9 cellular contexts compared by ENCODE assay signal in genomic region chr4:158667651-158668198, GRCh38. TPM values are rescaled to one million over a fixed set of nuclear protein-coding genes. Genes with fewer than 3 reads are reported as not detected.
DNase-seq lines count a peak whose midpoint lies in the region; ATAC-seq and TF ChIP-seq lines count a peak whose summit lies in the region.
"Had no signal": no experiment of that assay in that cellular context is flagged by ENCODE, and none has a peak within 500 bp of the region (broad histone marks: within the 10 kb centered on the region; RNA-seq: fewer than 3 reads in every experiment).

No MANE protein-coding gene starts in this region.

- no peak overlapping the region for H3K27ac ChIP-seq in thyroid gland

- no peaks in the 10 kb centered on the region for H3K9me3 Mint-ChIP-seq in T-helper 2 cell treated with Interferon-gamma antibody and Interleukin-4, amounts not matched to agents 5 μg/mL and 100 μg/mL, for 36 hours
- H3K9me3 Mint-ChIP-seq: dendritic cell treated with granulocyte-macrophage colony-stimulating factor and Interleukin-4, amounts not matched to agents 40 ng/mL and 50 ng/mL, for 4 days had no signal

- peaks cover 15% of the 10 kb centered on the region for H3K4me1 Mint-ChIP-seq in T-helper 2 cell treated with Interferon-gamma antibody and Interleukin-4, amounts not matched to agents 5 μg/mL and 100 μg/mL, for 36 hours (ENCODE audit: low read depth)

- no peak for ATAC-seq in GM18517 (IDR thresholded peaks at IDR 0.05; ENCODE audit: unreplicated experiment)
- ATAC-seq in GM19328 (IDR thresholded peaks at IDR 0.05; ENCODE audit: unreplicated experiment) = no peak

- peaks cover 6% of the 10 kb centered on the region in 2 donors for H3K4me1 ChIP-seq in thyroid gland

- H3K27ac Mint-ChIP-seq in T-helper 2 cell treated with Interferon-gamma antibody and Interleukin-4, amounts not matched to agents 5 μg/mL and 100 μg/mL, for 36 hours = no peak overlapping the region
- H3K27ac Mint-ChIP-seq: dendritic cell treated with granulocyte-macrophage colony-stimulating factor and Interleukin-4, amounts not matched to agents 40 ng/mL and 50 ng/mL, for 4 days had no signal

- H3K4me3 ChIP-seq in H7 (ENCODE audit: insufficient read depth, low read depth, low read length) (no peak overlapping the region), fibroblast of the aortic adventitia (ENCODE audit: low read depth, low read length) (no peak overlapping the region), thyroid gland (replicated peaks in 1 of 3) (no peak overlapping the region)

- peaks cover 29% of the 10 kb centered on the region for H3K36me3 Mint-ChIP-seq in T-helper 2 cell treated with Interferon-gamma antibody and Interleukin-4, amounts not matched to agents 5 μg/mL and 100 μg/mL, for 36 hours (ENCODE audit: low read depth)

- 84 to 87% methylated on average over 3 of the region's 3 CpGs for WGBS in thyroid gland, 2 donors

- TF ChIP-seq CTCF in fibroblast of the aortic adventitia (IDR thresholded peaks at IDR 0.05; ENCODE audit: insufficient read depth, low read length) (peak; percentile 51), thyroid gland (IDR thresholded peaks at IDR 0.05) (peak in 4 of 6 experiments; percentile 19 to 36 (median 26))

- DNase-seq in AML-193 (lab: John Stamatoyannopoulos, UW) = peak; percentile 67 to 72
- peak; percentile 68 for DNase-seq in H7
- peak; percentile 6 for DNase-seq in T-helper 2 cell treated with Interferon-gamma antibody and Interleukin-4, amounts not matched to agents 5 μg/mL and 100 μg/mL, for 36 hours (ENCODE audit: low spot score)
- DNase-seq in fibroblast of the aortic adventitia (ENCODE audit: low read depth) = peak; percentile 7
- no peak for DNase-seq in thyroid gland
- DNase-seq in NCI-H2107 treated with DMSO at 0.1 percent for 48 hours (lab: John Stamatoyannopoulos, UW; ENCODE audit: unreplicated experiment) = no peak

- no peak for TF ChIP-seq POLR2A in thyroid gland (IDR thresholded peaks at IDR 0.05)

- H3K36me3 ChIP-seq in H7 (replicated peaks; ENCODE audit: control insufficient read depth, insufficient read depth, low read length) = peaks cover 1% of the 10 kb centered on the region; the same call in 1 of the 2 replicates
- H3K36me3 ChIP-seq in thyroid gland = no peaks in the 10 kb centered on the region

- H3K4me3 Mint-ChIP-seq in T-helper 2 cell treated with Interferon-gamma antibody and Interleukin-4, amounts not matched to agents 5 μg/mL and 100 μg/mL, for 36 hours = no peak overlapping the region
- H3K4me3 Mint-ChIP-seq: dendritic cell treated with granulocyte-macrophage colony-stimulating factor and Interleukin-4, amounts not matched to agents 40 ng/mL and 50 ng/mL, for 4 days had no signal

- no peaks in the 10 kb centered on the region for H3K27me3 ChIP-seq in H7 (ENCODE audit: control insufficient read depth, insufficient read depth, low read length)
- H3K27me3 ChIP-seq in thyroid gland = no peaks in the 10 kb centered on the region

- no peaks in the 10 kb centered on the region for H3K27me3 Mint-ChIP-seq in T-helper 2 cell treated with Interferon-gamma antibody and Interleukin-4, amounts not matched to agents 5 μg/mL and 100 μg/mL, for 36 hours (ENCODE audit: low read depth)
- H3K27me3 Mint-ChIP-seq: dendritic cell treated with granulocyte-macrophage colony-stimulating factor and Interleukin-4, amounts not matched to agents 40 ng/mL and 50 ng/mL, for 4 days had no signal

- intact Hi-C loops in thyroid gland (cut with DNase I) = no loop called here

- no peaks in the 10 kb centered on the region for H3K9me3 ChIP-seq in thyroid gland

RNA-seq across cellular contexts. Expression of gene C4orf46, which starts 4.0 kb away (rescaled TPM):
- 32.9 and 35.8 TPM in 2 replicates for total RNA-seq in H7 (2014; rRNA removed; shearing (Covaris generic))
- total RNA-seq in fibroblast of the aortic adventitia (ENCODE audit: low replicate concordance) = 4.3 and 63.4 TPM in 2 replicates
- 10 to 100 TPM; 12.6 to 15.4 (median 13.2) TPM for total RNA-seq in thyroid gland

RNA-seq across cellular contexts. Expression of gene ETFDH, which starts 4.4 kb away (rescaled TPM):
- 11.1 and 12.4 TPM in 2 replicates for total RNA-seq in H7 (2014; rRNA removed; shearing (Covaris generic))
- total RNA-seq in fibroblast of the aortic adventitia (ENCODE audit: low replicate concordance) (20.9 and 42.3 TPM in 2 replicates), thyroid gland (10 to 100 TPM; 32.6 to 64.0 (median 52.3) TPM)

RNA-seq across cellular contexts. Expression of gene PPID, which starts 55.5 kb away (rescaled TPM):
- 31.1 and 37.2 TPM in 2 replicates for total RNA-seq in H7 (2014; rRNA removed; shearing (Covaris generic))
- 23.6 and 45.1 TPM in 2 replicates for total RNA-seq in fibroblast of the aortic adventitia (ENCODE audit: low replicate concordance)
- total RNA-seq in thyroid gland = 10 to 100 TPM in 3 of 4 donors, 1 to 10 TPM in 1; 6.8 to 24.4 (median 19.9) TPM

Comparison
In these comparisons a context has a peak if more than half of its experiments do, and no peak if none do; other contexts are left out.
1. DNase-seq: peak in AML-193 (2 of 2), H7 (single experiment), T-helper 2 cell treated with Interferon-gamma antibody and Interleukin-4, amounts not matched to agents 5 μg/mL and 100 μg/mL, for 36 hours (single experiment) and fibroblast of the aortic adventitia (single experiment); none in thyroid gland (0 of 2) and NCI-H2107 treated with DMSO at 0.1 percent for 48 hours (single experiment).